In the genomic region with DNA sequence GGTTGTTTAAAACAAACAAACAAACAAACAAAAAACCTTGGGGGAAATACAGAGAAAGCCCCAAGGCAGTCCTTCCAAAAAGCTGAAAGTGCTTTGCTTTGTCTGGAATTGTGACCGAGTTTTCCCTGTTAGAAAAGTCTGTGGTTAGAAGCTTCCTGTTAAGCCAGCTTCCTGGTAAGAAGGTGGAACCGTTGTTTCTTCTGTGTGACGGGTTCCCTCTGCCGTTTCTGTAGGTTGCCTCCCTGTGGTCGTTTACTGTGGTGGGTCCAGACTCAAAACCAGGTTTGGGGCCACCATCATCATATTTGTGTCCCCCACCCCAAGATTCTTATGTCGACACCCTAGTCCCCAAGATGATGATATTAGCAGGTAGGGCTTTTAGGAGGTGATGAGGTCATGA, we compare ENCODE assay signal across 21 cellular contexts.
DNase-seq lines count a peak whose midpoint lies in the region; ATAC-seq and TF ChIP-seq lines count a peak whose summit lies in the region.
"Had no signal": no experiment of that assay in that cellular context is flagged by ENCODE, and none has a peak within 500 bp of the region (broad histone marks: within the 10 kb centered on the region; RNA-seq: fewer than 3 reads in every experiment).

No MANE protein-coding gene starts in this region.

- CTCF ChIA-PET in naive thymus-derived CD4-positive, alpha-beta T cell (lab: Charles Lee) = no interaction called here
- CTCF ChIA-PET in PC-3 (lab: Charles Lee) = no interaction called here

- no peaks in the 10 kb centered on the region for H3K9me3 Mint-ChIP-seq in activated T-helper 1 cell treated with anti-CD3 and anti-CD28 coated beads, Interleukin-12 subunit alpha, Interleukin-12 subunit beta, Interleukin-2, Interleukin-4 antibody, amounts not matched to agents 30 ng/mL and 10 ng/mL and 1 ng/mL, durations not matched to agents 14 hours and 24 hours and 36 hours
- no peaks in the 10 kb centered on the region for H3K9me3 Mint-ChIP-seq in naive thymus-derived CD4-positive, alpha-beta T cell

- DNase-seq in activated effector memory CD4-positive, alpha-beta T cell treated with anti-CD3 and anti-CD28 coated beads, Interleukin-2, amount 50 U/mL, for 16 hours = peak; percentile 62
- DNase-seq in activated effector memory CD4-positive, alpha-beta T cell treated with Interleukin-2 at 50 U/mL for 16 hours = no peak
- DNase-seq in KBM-7 = peak; percentile 62
- DNase-seq in activated T-helper 1 cell treated with anti-CD3 and anti-CD28 coated beads, Interleukin-12 subunit alpha, Interleukin-12 subunit beta, Interleukin-2, Interleukin-4 antibody, amounts not matched to agents 30 ng/mL and 10 ng/mL and 1 ng/mL, durations not matched to agents 14 hours and 24 hours and 36 hours (ENCODE audit: low spot score) = no peak
- DNase-seq in naive thymus-derived CD4-positive, alpha-beta T cell = peak in 1 of 9 donors; percentile 46
- no peak for DNase-seq in HuH-7.5 (ENCODE audit: low spot score)
- no peak for DNase-seq in NCI-H82 (lab: John Stamatoyannopoulos, UW)
- no peak for DNase-seq in PC-3
- DNase-seq: activated CD4-positive, alpha-beta T cell treated with anti-CD3 and anti-CD28 coated beads, Interleukin-2, amount 50 U/mL, for 4 hours; Caco-2; hippocampal formation; islet precursor cell; NCI-H1417 treated with DMSO at 0.1 percent for 48 hours; NCI-H2171 treated with DMSO at 0.1 percent for 48 hours; NCI-H774; Peyer's patch; stimulated activated CD4-positive, alpha-beta T cell treated with anti-CD3 and anti-CD28 coated beads, Interleukin-12 subunit alpha, Interleukin-12 subunit beta, amount 100 ng/mL, for 4 hours; T1000 had no signal

- peak overlapping the region; percentile 69 for H3K4me3 Mint-ChIP-seq in activated T-helper 1 cell treated with anti-CD3 and anti-CD28 coated beads, Interleukin-12 subunit alpha, Interleukin-12 subunit beta, Interleukin-2, Interleukin-4 antibody, amounts not matched to agents 30 ng/mL and 10 ng/mL and 1 ng/mL, durations not matched to agents 14 hours and 24 hours and 36 hours
- H3K4me3 Mint-ChIP-seq in naive thymus-derived CD4-positive, alpha-beta T cell = peak overlapping the region in 5 of 10 donors; percentile 70 to 83 (median 80)

- H4K20me1 ChIP-seq in PC-3 (ENCODE audit: low read length) = no peaks in the 10 kb centered on the region

- no peaks in the 10 kb centered on the region for H3F3A ChIP-seq in PC-3 (ENCODE audit: low read length, unreplicated experiment)

- no peak for TF ChIP-seq CTCF in PC-3 (conservative IDR thresholded peaks at IDR 0.05; ENCODE audit: low read depth, low read length)

- no peak overlapping the region for H2AFZ ChIP-seq in PC-3 (ENCODE audit: low read length)

- in situ Hi-C loops in KBM-7 (cut with MboI; ENCODE audit: low pct_unique_long_range_greater_than_20kb, low sequenced_read_pairs) = no loop called here

- no peak overlapping the region for H3K9ac ChIP-seq in PC-3 (ENCODE audit: low read length)

- H3K36me3 Mint-ChIP-seq in activated T-helper 1 cell treated with anti-CD3 and anti-CD28 coated beads, Interleukin-12 subunit alpha, Interleukin-12 subunit beta, Interleukin-2, Interleukin-4 antibody, amounts not matched to agents 30 ng/mL and 10 ng/mL and 1 ng/mL, durations not matched to agents 14 hours and 24 hours and 36 hours (ENCODE audit: low read depth) = peaks cover 33% of the 10 kb centered on the region
- H3K36me3 Mint-ChIP-seq in naive thymus-derived CD4-positive, alpha-beta T cell = peaks cover 0 to 25% (median 4%) of the 10 kb centered on the region in 5 donors

- H3K9me3 ChIP-seq in naive thymus-derived CD4-positive, alpha-beta T cell (ENCODE audit: control insufficient read depth in 2 of 3, low read length in 3 of 3) = no peaks in the 10 kb centered on the region
- no peaks in the 10 kb centered on the region for H3K9me3 ChIP-seq in PC-3 (ENCODE audit: low read length)
- H3K9me3 ChIP-seq: Caco-2, HAP-1, Peyer's patch, right atrium auricular region had no signal

- H3K4me1 ChIP-seq in naive thymus-derived CD4-positive, alpha-beta T cell (ENCODE audit: control insufficient read depth in 2 of 2, insufficient read depth in 2 of 2, low read length in 2 of 2) = peaks cover 35 to 59% of the 10 kb centered on the region in 2 donors
- H3K4me1 ChIP-seq in PC-3 (ENCODE audit: insufficient read depth, low read length) = no peaks in the 10 kb centered on the region
- H3K4me1 ChIP-seq: Caco-2, HAP-1, Peyer's patch, right atrium auricular region had no signal

- no peak overlapping the region for H3K4me2 ChIP-seq in PC-3 (ENCODE audit: low read length)

- no peaks in the 10 kb centered on the region for H3K27me3 Mint-ChIP-seq in activated T-helper 1 cell treated with anti-CD3 and anti-CD28 coated beads, Interleukin-12 subunit alpha, Interleukin-12 subunit beta, Interleukin-2, Interleukin-4 antibody, amounts not matched to agents 30 ng/mL and 10 ng/mL and 1 ng/mL, durations not matched to agents 14 hours and 24 hours and 36 hours (ENCODE audit: insufficient read depth)
- H3K27me3 Mint-ChIP-seq in naive thymus-derived CD4-positive, alpha-beta T cell = no peaks in the 10 kb centered on the region

- peak overlapping the region; percentile 81 for H3K27ac Mint-ChIP-seq in activated T-helper 1 cell treated with anti-CD3 and anti-CD28 coated beads, Interleukin-12 subunit alpha, Interleukin-12 subunit beta, Interleukin-2, Interleukin-4 antibody, amounts not matched to agents 30 ng/mL and 10 ng/mL and 1 ng/mL, durations not matched to agents 14 hours and 24 hours and 36 hours
- H3K27ac Mint-ChIP-seq in naive thymus-derived CD4-positive, alpha-beta T cell = peak overlapping the region in 5 of 9 donors; percentile 89 to 94 (median 90)

- peak overlapping the region; percentile 27 for H3K4me3 ChIP-seq in naive thymus-derived CD4-positive, alpha-beta T cell (ENCODE audit: low read length)
- no peak overlapping the region for H3K4me3 ChIP-seq in PC-3 (ENCODE audit: low read length)
- H3K4me3 ChIP-seq: HAP-1, lung, Peyer's patch, right atrium auricular region had no signal

- intact Hi-C loops in activated T-helper 1 cell treated with anti-CD3 and anti-CD28 coated beads, Interleukin-12 subunit alpha, Interleukin-12 subunit beta, Interleukin-2, Interleukin-4 antibody, amounts not matched to agents 30 ng/mL and 10 ng/mL and 1 ng/mL, durations not matched to agents 14 hours and 24 hours and 36 hours (cut with micrococcal nuclease) = no loop called here
- intact Hi-C loops in naive thymus-derived CD4-positive, alpha-beta T cell (cut with micrococcal nuclease) = loop anchor here in 1 of 2 donors (1.0 to 5.0 kb wide), 3 partner anchors 10 to 196 kb away; no protein-coding TSS in a partner anchor
- intact Hi-C loops in PC-3 (cut with micrococcal nuclease) = no loop called here

- POLR2A ChIA-PET in naive thymus-derived CD4-positive, alpha-beta T cell (lab: Charles Lee) = interaction anchor here (0.7 to 1.8 kb wide), 4 partner anchors 8 to 106 kb away, joined by 3 to 9 read pairs (median 3); no protein-coding TSS in a partner anchor
- POLR2A ChIA-PET in PC-3 (lab: Charles Lee; ENCODE audit: unreplicated experiment) = no interaction called here

- H3K79me2 ChIP-seq in PC-3 (ENCODE audit: low read length) = no peaks in the 10 kb centered on the region

- no peaks in the 10 kb centered on the region for H3K9me2 ChIP-seq in PC-3 (replicated peaks; ENCODE audit: low read length)

- no peak for ATAC-seq in naive thymus-derived CD4-positive, alpha-beta T cell
- no peak for ATAC-seq in PC-3

- no TSS peak for BruUV-seq in PC-3 (replicated peaks; lab: Mats Ljungman, UMichigan)

- H3K4me1 Mint-ChIP-seq in activated T-helper 1 cell treated with anti-CD3 and anti-CD28 coated beads, Interleukin-12 subunit alpha, Interleukin-12 subunit beta, Interleukin-2, Interleukin-4 antibody, amounts not matched to agents 30 ng/mL and 10 ng/mL and 1 ng/mL, durations not matched to agents 14 hours and 24 hours and 36 hours (ENCODE audit: low read depth) = peaks cover 67% of the 10 kb centered on the region
- peaks cover 0 to 73% (median 29%) of the 10 kb centered on the region in 7 donors for H3K4me1 Mint-ChIP-seq in naive thymus-derived CD4-positive, alpha-beta T cell

- peak overlapping the region; percentile 35 for H3K27ac ChIP-seq in naive thymus-derived CD4-positive, alpha-beta T cell (ENCODE audit: low read depth, low read length)
- H3K27ac ChIP-seq in PC-3 (ENCODE audit: low read length) = no peak overlapping the region
- H3K27ac ChIP-seq: Peyer's patch, right atrium auricular region had no signal

- no peaks in the 10 kb centered on the region for H3K27me3 ChIP-seq in naive thymus-derived CD4-positive, alpha-beta T cell (ENCODE audit: control insufficient read depth in 2 of 2, insufficient read depth in 2 of 2, low read length in 2 of 2)
- H3K27me3 ChIP-seq in PC-3 (ENCODE audit: low read length) = no peaks in the 10 kb centered on the region
- H3K27me3 ChIP-seq: Peyer's patch, right atrium auricular region had no signal

- H3K36me3 ChIP-seq in naive thymus-derived CD4-positive, alpha-beta T cell (ENCODE audit: control insufficient read depth in 2 of 3, insufficient read depth in 3 of 3, low read length in 3 of 3) = no peaks in the 10 kb centered on the region
- H3K36me3 ChIP-seq in PC-3 (ENCODE audit: low read depth, low read length) = no peaks in the 10 kb centered on the region
- H3K36me3 ChIP-seq: HAP-1, Peyer's patch, right atrium auricular region had no signal

Comparison
In these comparisons a context has a peak if more than half of its experiments do, and no peak if none do; other contexts are left out.
1. DNase-seq: peak in activated effector memory CD4-positive, alpha-beta T cell treated with anti-CD3 and anti-CD28 coated beads, Interleukin-2, amount 50 U/mL, for 16 hours (single experiment) and KBM-7 (single experiment); none in activated effector memory CD4-positive, alpha-beta T cell treated with Interleukin-2 at 50 U/mL for 16 hours (single experiment), activated T-helper 1 cell treated with anti-CD3 and anti-CD28 coated beads, Interleukin-12 subunit alpha, Interleukin-12 subunit beta, Interleukin-2, Interleukin-4 antibody, amounts not matched to agents 30 ng/mL and 10 ng/mL and 1 ng/mL, durations not matched to agents 14 hours and 24 hours and 36 hours (single experiment), HuH-7.5 (single experiment), NCI-H82 (single experiment) and PC-3 (single experiment).